ENCODE assay signal across 8 cellular contexts in the genomic region with DNA sequence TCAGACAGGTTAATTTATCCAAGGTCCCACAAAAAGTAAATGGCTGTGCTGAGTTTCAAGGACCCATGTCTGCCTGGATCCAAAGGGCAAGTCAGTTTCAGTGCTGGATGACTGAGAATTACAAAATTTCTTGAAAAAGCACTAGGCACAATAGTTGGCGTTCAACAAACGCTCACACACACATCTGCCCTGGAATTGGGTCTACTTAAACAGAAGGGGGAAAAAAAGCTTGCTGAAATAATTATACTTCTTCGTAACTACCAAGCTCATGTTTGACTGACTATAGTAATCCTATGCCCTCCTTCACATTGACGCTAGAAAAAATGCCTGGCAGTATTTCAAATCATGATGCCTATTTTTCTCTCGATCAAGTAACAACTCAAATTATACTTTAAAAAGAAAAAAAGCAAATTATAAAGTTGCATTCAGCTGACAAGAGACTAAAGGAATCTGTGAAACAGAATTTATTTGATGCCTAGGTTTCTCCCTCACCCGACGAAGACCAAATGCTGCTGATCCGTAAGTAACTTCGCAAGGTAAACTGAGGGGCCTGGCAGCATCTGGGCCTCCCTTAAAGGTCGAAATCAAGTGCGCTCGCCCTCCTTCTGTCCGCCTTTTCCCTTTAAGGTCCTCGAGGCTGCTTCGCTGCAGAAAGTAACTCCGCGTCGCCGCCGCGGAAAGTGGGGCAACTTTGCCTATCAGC. TPM values are rescaled to one million over a fixed set of nuclear protein-coding genes. Genes with fewer than 3 reads are reported as not detected.
DNase-seq lines count a peak whose midpoint lies in the region; ATAC-seq and TF ChIP-seq lines count a peak whose summit lies in the region.

No MANE protein-coding gene starts in this region.

- 5% methylated on average over 21 of the region's 21 CpGs for WGBS in HUES64

- TF ChIP-seq CTCF in BE2C (IDR thresholded peaks at IDR 0.05; ENCODE audit: low read depth, low read length), result no peak
- TF ChIP-seq CTCF in astrocyte of the cerebellum (IDR thresholded peaks at IDR 0.05; ENCODE audit: low read depth, low read length, missing control alignments), result no peak
- no peak for TF ChIP-seq CTCF in thoracic aorta (IDR thresholded peaks at IDR 0.05)

- H3K27me3 ChIP-seq in BE2C (no peaks in the 10 kb centered on the region), HUES64 (ENCODE audit: insufficient read depth, low read length) (no peaks in the 10 kb centered on the region), thoracic aorta (replicated peaks; ENCODE audit: insufficient read depth) (no peaks in the 10 kb centered on the region)

- DNase-seq in BE2C (no peak), astrocyte of the cerebellum (ENCODE audit: low read depth) (no peak), left colon (no peak), thoracic aorta (ENCODE audit: low spot score) (no peak), NCI-H345 (lab: John Stamatoyannopoulos, UW) (no peak), CD1c-positive myeloid dendritic cell (ENCODE audit: extremely low spot score) (no peak)
- DNase-seq in activated CD8-positive, alpha-beta memory T cell treated with anti-CD3 and anti-CD28 coated beads for 24 hours, result no peak

- peak overlapping the region; percentile 95 for H3K9ac ChIP-seq in HUES64 (ENCODE audit: low read depth, low read length)

- ATAC-seq in left colon (peak; percentile 2), thoracic aorta (ENCODE audit: insufficient number of reproducible peaks, low FRiP score, low read depth) (peak; percentile 54)

- no peaks in the 10 kb centered on the region for H3K4me1 ChIP-seq in BE2C
- H3K4me1 ChIP-seq in HUES64 (ENCODE audit: insufficient read depth, low read length), result peaks cover 37% of the 10 kb centered on the region
- peaks cover 13 to 23% of the 10 kb centered on the region in 2 donors for H3K4me1 ChIP-seq in thoracic aorta (ENCODE audit: control insufficient read depth in 1 of 2, low read depth in 2 of 2)

- in situ Hi-C loops in astrocyte of the cerebellum (cut with HindIII; ENCODE audit: low sequenced_read_pairs), result loop anchor here (5.0 kb wide), 2 partner anchors 65 to 105 kb away; no protein-coding TSS in a partner anchor

- peak overlapping the region; percentile 99 for H3K27ac ChIP-seq in HUES64 (ENCODE audit: low read depth, low read length)
- H3K27ac ChIP-seq in thoracic aorta, result peak overlapping the region; percentile 94

- no peaks in the 10 kb centered on the region for H3K9me3 ChIP-seq in BE2C
- H3K9me3 ChIP-seq in HUES64 (ENCODE audit: insufficient read depth, low read depth, low read length), result no peaks in the 10 kb centered on the region
- no peaks in the 10 kb centered on the region for H3K9me3 ChIP-seq in thoracic aorta

- H3K4me3 ChIP-seq in BE2C (ENCODE audit: low read depth, low read length) (peak overlapping the region; percentile 81), HUES64 (ENCODE audit: low read length) (peak overlapping the region; percentile 78), astrocyte of the cerebellum (ENCODE audit: low read depth, low read length) (peak overlapping the region; percentile 79), thoracic aorta (peak overlapping the region; percentile 92)

- intact Hi-C loops in left colon (cut with DNase I, micrococcal nuclease), result no loop called here

- no peaks in the 10 kb centered on the region for H3K36me3 ChIP-seq in BE2C
- no peaks in the 10 kb centered on the region for H3K36me3 ChIP-seq in HUES64 (ENCODE audit: insufficient read depth, low read length)
- no peaks in the 10 kb centered on the region for H3K36me3 ChIP-seq in thoracic aorta

RNA-seq across cellular contexts. Expression of gene CD2AP, which starts 0.6 kb away (rescaled TPM):
- 1.9 TPM for polyA plus RNA-seq in BE2C (2012; ENCODE audit: insufficient read depth, insufficient read length, low read depth)
- polyA plus RNA-seq in HUES64 (2013, experiment 1 of 2), result 29.3 TPM
- polyA plus RNA-seq in HUES64 (2013, experiment 2 of 2), result 32.0 TPM
- total RNA-seq in left colon (100 to 1,000 TPM; 103 to 111 TPM), thoracic aorta (10 to 100 TPM; 27.1 to 29.1 TPM)
